Comparison of ENCODE assay signal across 9 cellular contexts in the genomic region with DNA sequence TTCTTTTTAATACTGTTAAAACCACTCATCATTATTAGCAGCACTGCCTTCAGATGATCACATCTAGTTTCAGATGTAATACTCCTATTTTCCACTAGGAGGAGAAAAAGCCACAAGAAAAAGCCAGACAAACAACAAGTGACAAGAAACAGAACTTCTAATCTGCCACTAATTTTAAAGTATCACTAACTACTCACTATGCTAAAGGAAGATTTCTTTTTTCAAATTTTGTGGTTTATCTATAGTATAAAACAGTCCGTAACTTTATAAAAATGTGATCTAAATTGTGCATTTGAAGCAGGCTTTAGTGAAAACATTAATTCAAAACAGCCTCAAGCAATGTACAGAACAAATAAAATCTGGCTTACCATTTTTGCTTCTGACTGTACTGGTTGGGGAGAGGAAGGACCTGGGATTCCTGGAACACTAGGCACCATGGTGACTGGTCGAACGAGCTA. TPM values are rescaled to one million over a fixed set of nuclear protein-coding genes. Genes with fewer than 3 reads are reported as not detected.
A peak's percentile ranks its signal among the peaks of the same experiment; 100 is the strongest.
DNase-seq lines count a peak whose midpoint lies in the region; ATAC-seq, FAIRE-seq and TF ChIP-seq lines count a peak whose summit lies in the region.
"Had no signal": no experiment of that assay in that cellular context is flagged by ENCODE, and none has a peak within 500 bp of the region (broad histone marks: within the 10 kb centered on the region; RNA-seq: fewer than 3 reads in every experiment).

No MANE protein-coding gene starts in this region.

- CTCF ChIA-PET in GM10248 (lab: Yijun Ruan, JAX) (interaction anchor here (0.7 to 2.1 kb wide), 9 partner anchors 9 to 61 kb away, joined by 3 to 7 read pairs (median 5); partner anchors contain the start of gene ATF2), PC-9 (lab: Charles Lee) (interaction anchor here (0.6 kb wide), 1 partner anchor 411 kb away, joined by 3 read pairs; no protein-coding TSS in a partner anchor)

- no peak overlapping the region for H2BK12ac ChIP-seq in mesenchymal stem cell (ENCODE audit: low read length in 2 of 2)

- H4K20me1 ChIP-seq in PC-9 (ENCODE audit: insufficient read depth), result peaks cover 12% of the 10 kb centered on the region; the same call in 1 of the 2 replicates

- POLR2A ChIA-PET in GM10248 (lab: Yijun Ruan, JAX) (no interaction called here), PC-9 (lab: Charles Lee; ENCODE audit: unreplicated experiment) (no interaction called here)

- no peak overlapping the region for H2AFZ ChIP-seq in PC-9
- no peak overlapping the region for H2AFZ ChIP-seq in mesenchymal stem cell (ENCODE audit: low read depth, low read length)

- H4K91ac ChIP-seq in mesenchymal stem cell (ENCODE audit: low read length), result no peak overlapping the region

- H3K23ac ChIP-seq in mesenchymal stem cell (ENCODE audit: low read length in 2 of 2), result no peak overlapping the region

- peak; percentile 98 for FAIRE-seq in A204.1 (lab: Jason Lieb, UNC)

- no peak overlapping the region for H3K4me2 ChIP-seq in PC-9
- no peak overlapping the region for H3K4me2 ChIP-seq in mesenchymal stem cell (ENCODE audit: low read length, poor library complexity, severe bottlenecking)

- peaks cover 10% of the 10 kb centered on the region for H3K79me1 ChIP-seq in mesenchymal stem cell (replicated peaks; ENCODE audit: low read length, poor library complexity, severe bottlenecking)

- ATAC-seq in HG03378 (IDR thresholded peaks at IDR 0.05; ENCODE audit: unreplicated experiment), result peak; percentile 84
- no peak for ATAC-seq in stimulated activated memory B cell treated with anti-CD40 and anti-IgM and Interleukin-4, amounts not matched to agents 10 μg/mL and 1 μg/mL and 100 μg/mL, for 72 hours

- H3K4me1 ChIP-seq in PC-9 (replicated peaks; ENCODE audit: insufficient read depth) (no peaks in the 10 kb centered on the region), mesenchymal stem cell (ENCODE audit: control insufficient read depth, insufficient read depth, low read depth, low read length) (no peaks in the 10 kb centered on the region)
- H3K4me1 ChIP-seq: HAP-1 had no signal

- no peaks in the 10 kb centered on the region for H3K79me2 ChIP-seq in PC-9 (ENCODE audit: low read depth)

- no peaks in the 10 kb centered on the region for H3K4me1 Mint-ChIP-seq in stimulated activated memory B cell treated with anti-CD40 and anti-IgM and Interleukin-4, amounts not matched to agents 10 μg/mL and 1 μg/mL and 100 μg/mL, for 72 hours

- H3F3A ChIP-seq in PC-9 (ENCODE audit: insufficient read depth, low read depth), result peaks cover 10% of the 10 kb centered on the region

- no peak overlapping the region for H2BK120ac ChIP-seq in mesenchymal stem cell (ENCODE audit: low read depth, low read length)

- no peaks in the 10 kb centered on the region for H3K9me3 ChIP-seq in PC-9 (ENCODE audit: insufficient read depth, low read depth)
- H3K9me3 ChIP-seq in mesenchymal stem cell (ENCODE audit: control insufficient read depth, low read length), result no peaks in the 10 kb centered on the region
- H3K9me3 ChIP-seq: HAP-1 had no signal

- no peaks in the 10 kb centered on the region for H3K9me2 ChIP-seq in PC-9 (ENCODE audit: insufficient read depth)

- no peak overlapping the region for H3K4me3 ChIP-seq in PC-9
- no peak overlapping the region for H3K4me3 ChIP-seq in mesenchymal stem cell (ENCODE audit: insufficient read depth in 1 of 2, low read depth in 1 of 2, low read length in 2 of 2)
- H3K4me3 ChIP-seq: HAP-1 had no signal

- H2AK5ac ChIP-seq in mesenchymal stem cell (ENCODE audit: low read length, severe bottlenecking), result no peak overlapping the region

- H3K36me3 Mint-ChIP-seq in stimulated activated memory B cell treated with anti-CD40 and anti-IgM and Interleukin-4, amounts not matched to agents 10 μg/mL and 1 μg/mL and 100 μg/mL, for 72 hours, result peaks cover 44% of the 10 kb centered on the region

- DNase-seq in GM10248 (ENCODE audit: extremely low spot score) (peak; percentile 34), PC-9 (peak in 1 of 2 experiments; percentile 59), dedifferentiated amniotic fluid mesenchymal stem cell (ENCODE audit: extremely low spot score) (peak; percentile 68), mesenchymal stem cell (peak; percentile 75), SHP77 treated with DMSO at 0.1 percent for 48 hours (lab: John Stamatoyannopoulos, UW) (no peak)

- H3K18ac ChIP-seq in mesenchymal stem cell (ENCODE audit: low read depth in 1 of 2, low read length in 2 of 2), result no peak overlapping the region

- no peak overlapping the region for H2BK5ac ChIP-seq in mesenchymal stem cell (ENCODE audit: low read depth, low read length, poor library complexity, severe bottlenecking)

- H3K36me3 ChIP-seq in PC-9 (ENCODE audit: low read depth) (peaks cover 23% of the 10 kb centered on the region; the same call in 1 of the 2 replicates), mesenchymal stem cell (ENCODE audit: control insufficient read depth in 1 of 2, insufficient read depth in 2 of 2, low read depth in 1 of 2, low read length in 2 of 2) (peaks cover 28 to 83% of the 10 kb centered on the region in 2 experiments)

- no peak overlapping the region for H3K27ac Mint-ChIP-seq in stimulated activated memory B cell treated with anti-CD40 and anti-IgM and Interleukin-4, amounts not matched to agents 10 μg/mL and 1 μg/mL and 100 μg/mL, for 72 hours

- H2BK15ac ChIP-seq in mesenchymal stem cell (ENCODE audit: low read depth, poor library complexity, severe bottlenecking), result no peak overlapping the region

- TF ChIP-seq CTCF in GM10248 (IDR thresholded peaks at IDR 0.05; ENCODE audit: control extremely low read depth, extremely low read depth, low read depth, missing control alignments) (peak; percentile 49), PC-9 (conservative IDR thresholded peaks at IDR 0.05) (peak; percentile 98)

- H3K4me3 Mint-ChIP-seq in stimulated activated memory B cell treated with anti-CD40 and anti-IgM and Interleukin-4, amounts not matched to agents 10 μg/mL and 1 μg/mL and 100 μg/mL, for 72 hours, result no peak overlapping the region

- H3K9me3 Mint-ChIP-seq in stimulated activated memory B cell treated with anti-CD40 and anti-IgM and Interleukin-4, amounts not matched to agents 10 μg/mL and 1 μg/mL and 100 μg/mL, for 72 hours, result no peaks in the 10 kb centered on the region

- WGBS in mesenchymal stem cell, result 90% methylated on average over 2 of the region's 3 CpGs

- no peak overlapping the region for H4K8ac ChIP-seq in mesenchymal stem cell (ENCODE audit: low read length)

- H3K4ac ChIP-seq in mesenchymal stem cell (ENCODE audit: low read depth in 1 of 2, low read length in 2 of 2), result no peak overlapping the region

- no peak overlapping the region for H3K14ac ChIP-seq in mesenchymal stem cell (ENCODE audit: low read length in 2 of 2)

- no peak overlapping the region for H3K27ac ChIP-seq in PC-9
- no peak overlapping the region for H3K27ac ChIP-seq in mesenchymal stem cell (ENCODE audit: low read length, poor library complexity, severe bottlenecking)

- no TSS peak for BruUV-seq in PC-9 (replicated peaks; lab: Mats Ljungman, UMichigan)

- H3K27me3 ChIP-seq in PC-9 (ENCODE audit: insufficient read depth, low read depth) (no peaks in the 10 kb centered on the region), mesenchymal stem cell (ENCODE audit: control insufficient read depth in 1 of 2, insufficient read depth in 1 of 2, low read length in 2 of 2) (no peaks in the 10 kb centered on the region)

- no peak overlapping the region for H3K9ac ChIP-seq in mesenchymal stem cell (ENCODE audit: low read length)

- H3K27me3 Mint-ChIP-seq in stimulated activated memory B cell treated with anti-CD40 and anti-IgM and Interleukin-4, amounts not matched to agents 10 μg/mL and 1 μg/mL and 100 μg/mL, for 72 hours, result no peaks in the 10 kb centered on the region

- intact Hi-C loops in PC-9 (cut with micrococcal nuclease; ENCODE audit: unreplicated experiment), result loop anchor here (1.0 to 5.0 kb wide), 4 partner anchors 71 to 362 kb away; partner anchors contain the start of gene ATP5MC3

RNA-seq across cellular contexts. Expression of gene ATF2, which starts 56.8 kb away (rescaled TPM):
- 80.9 and 94.5 TPM in 2 replicates for total RNA-seq in PC-9 (2021)
- 47.5 TPM for polyA plus RNA-seq in mesenchymal stem cell (2013, experiment 1 of 2)
- polyA plus RNA-seq in mesenchymal stem cell (2013, experiment 2 of 2), result 49.2 TPM
